ENCODE assay signal across 2 cellular contexts in the genomic region with DNA sequence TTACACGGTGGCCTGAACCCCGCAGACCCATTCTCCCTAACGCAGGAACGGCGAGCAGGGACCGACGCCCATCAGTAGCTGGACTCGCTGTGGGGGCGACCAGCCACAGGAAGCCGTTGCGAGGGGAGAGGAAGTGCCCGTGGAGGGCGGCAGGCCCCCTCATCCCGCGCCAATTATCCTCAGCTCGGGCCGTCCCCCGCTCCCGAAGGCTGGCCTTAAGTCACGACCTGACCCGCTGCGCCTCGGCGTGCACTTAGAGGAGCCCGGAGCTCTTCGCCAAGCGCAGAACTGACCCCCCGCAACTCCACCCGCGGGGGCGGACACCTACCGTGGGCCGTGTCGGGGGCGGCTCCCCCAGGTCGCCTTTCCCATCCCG.
TF ChIP-seq lines count a peak whose summit lies in the region.

No MANE protein-coding gene starts in this region.

TF ChIP-seq in A549, 52 proteins besides CTCF, POLR2A, EP300 and RAD21:
- TF ChIP-seq, protein P1, sequence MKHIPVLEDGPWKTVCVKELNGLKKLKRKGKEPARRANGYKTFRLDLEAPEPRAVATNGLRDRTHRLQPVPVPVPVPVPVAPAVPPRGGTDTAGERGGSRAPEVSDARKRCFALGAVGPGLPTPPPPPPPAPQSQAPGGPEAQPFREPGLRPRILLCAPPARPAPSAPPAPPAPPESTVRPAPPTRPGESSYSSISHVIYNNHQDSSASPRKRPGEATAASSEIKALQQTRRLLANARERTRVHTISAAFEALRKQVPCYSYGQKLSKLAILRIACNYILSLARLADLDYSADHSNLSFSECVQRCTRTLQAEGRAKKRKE (CRISPR knock-in tag; IDR thresholded peaks at IDR 0.05; ENCODE audit: low read depth), result no peak
- peak; percentile 44; the same call in 1 of the 2 replicates for TF ChIP-seq PHF8 (IDR thresholded peaks at IDR 0.05; ENCODE audit: borderline replicate concordance, low read depth)

TF ChIP-seq in IMR-90, 13 proteins besides CTCF, POLR2A, EP300 and RAD21:
- TF ChIP-seq CHD1 (IDR thresholded peaks at IDR 0.05; ENCODE audit: low read depth, low read length) (no peak), MXI1 (IDR thresholded peaks at IDR 0.05; ENCODE audit: borderline replicate concordance, low read depth, low read length) (no peak), RFX5 (IDR thresholded peaks at IDR 0.05; ENCODE audit: low read depth, low read length) (no peak), SMC3 (IDR thresholded peaks at IDR 0.05; ENCODE audit: low read depth, low read length) (no peak), NFE2L2 (IDR thresholded peaks at IDR 0.05; ENCODE audit: low read depth, low read length) (no peak), MAFK (IDR thresholded peaks at IDR 0.05; ENCODE audit: low read depth, low read length) (no peak)
- TF ChIP-seq, protein P2, sequence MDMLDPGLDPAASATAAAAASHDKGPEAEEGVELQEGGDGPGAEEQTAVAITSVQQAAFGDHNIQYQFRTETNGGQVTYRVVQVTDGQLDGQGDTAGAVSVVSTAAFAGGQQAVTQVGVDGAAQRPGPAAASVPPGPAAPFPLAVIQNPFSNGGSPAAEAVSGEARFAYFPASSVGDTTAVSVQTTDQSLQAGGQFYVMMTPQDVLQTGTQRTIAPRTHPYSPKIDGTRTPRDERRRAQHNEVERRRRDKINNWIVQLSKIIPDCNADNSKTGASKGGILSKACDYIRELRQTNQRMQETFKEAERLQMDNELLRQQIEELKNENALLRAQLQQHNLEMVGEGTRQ (IDR thresholded peaks at IDR 0.05; ENCODE audit: low read depth, low read length), result no peak
